Comparison of ENCODE assay signal across 19 cellular contexts in genomic region chr1:216804107-216804506, GRCh38.
DNase-seq lines count a peak whose midpoint lies in the region; ATAC-seq and TF ChIP-seq lines count a peak whose summit lies in the region.
"Had no signal": no experiment of that assay in that cellular context is flagged by ENCODE, and none has a peak within 500 bp of the region (broad histone marks: within the 10 kb centered on the region; RNA-seq: fewer than 3 reads in every experiment).

No MANE protein-coding gene starts in this region.

- H3K9me3 ChIP-seq in gastrocnemius medialis: no peaks in the 10 kb centered on the region

- ATAC-seq in gastrocnemius medialis: peak; percentile 32 to 43
- ATAC-seq: K562 had no signal

- TF ChIP-seq CTCF in gastrocnemius medialis (IDR thresholded peaks at IDR 0.05 in 4 of 5, conservative IDR thresholded peaks at IDR 0.05 in 1 of 5): no peak

- DNase-seq in NCI-H748 (lab: John Stamatoyannopoulos, UW; ENCODE audit: unreplicated experiment): peak; percentile 0
- DNase-seq in NCI-H748 treated with DMSO at 0.1 percent for 48 hours (lab: John Stamatoyannopoulos, UW): no peak
- DNase-seq in NCI-H1092 (lab: John Stamatoyannopoulos, UW): peak; percentile 70
- peak; percentile 32 for DNase-seq in NCI-H774 (lab: John Stamatoyannopoulos, UW)
- peak in 1 of 2 donors; percentile 37 for DNase-seq in gastrocnemius medialis
- DNase-seq in H7: no peak
- DNase-seq in HK-2 (ENCODE audit: unreplicated experiment): no peak
- DNase-seq in NCI-H2196 treated with DMSO at 0.1 percent for 48 hours (lab: John Stamatoyannopoulos, UW; ENCODE audit: unreplicated experiment): no peak
- DNase-seq: AML-193; Calu3; CD4-positive, CD25-positive, alpha-beta regulatory T cell; GF-D8; GM23248; NCI-H510A; NK-92 treated with Interleukin-12 subunit alpha and Interleukin-12 subunit beta, amount 100 ng/mL, for 24 hours; T-helper 1 cell had no signal

- TF ChIP-seq POLR2A in gastrocnemius medialis (IDR thresholded peaks at IDR 0.05): no peak

- H3K4me3 ChIP-seq in gastrocnemius medialis: peak overlapping the region in 2 of 4 donors; percentile 22 to 35
- no peak overlapping the region for H3K4me3 ChIP-seq in H7 (ENCODE audit: insufficient read depth, low read depth, low read length)
- H3K4me3 ChIP-seq: GM23248, K562, SK-N-MC had no signal

- H3K36me3 ChIP-seq in gastrocnemius medialis (no peaks in the 10 kb centered on the region), H7 (replicated peaks; ENCODE audit: control insufficient read depth, insufficient read depth, low read length) (no peaks in the 10 kb centered on the region)

- peak overlapping the region; percentile 57 to 77 (median 68) for H3K27ac ChIP-seq in gastrocnemius medialis
- H3K27ac ChIP-seq: GM23248, HL-60, SK-N-MC had no signal

- no peaks in the 10 kb centered on the region for H3K27me3 ChIP-seq in gastrocnemius medialis
- H3K27me3 ChIP-seq in H7 (ENCODE audit: control insufficient read depth, insufficient read depth, low read length): no peaks in the 10 kb centered on the region

- intact Hi-C loops in gastrocnemius medialis (cut with DNase I; ENCODE audit: low total_unique reads): loop anchor here (2.0 kb wide), 1 partner anchor 37 kb away; no protein-coding TSS in a partner anchor

- in situ Hi-C loops in gastrocnemius medialis (cut with MboI; ENCODE audit: low sequenced_read_pairs in 4 of 4): no loop called here

- peaks cover 10 to 27% of the 10 kb centered on the region in 2 donors for H3K4me1 ChIP-seq in gastrocnemius medialis

Comparison
In these comparisons a context has a peak if more than half of its experiments do, and no peak if none do; other contexts are left out.
1. DNase-seq: peak in NCI-H748 (single experiment), NCI-H1092 (single experiment) and NCI-H774 (single experiment); none in NCI-H748 treated with DMSO at 0.1 percent for 48 hours (single experiment), H7 (single experiment), HK-2 (single experiment) and NCI-H2196 treated with DMSO at 0.1 percent for 48 hours (single experiment).